26 cellular contexts compared by ENCODE assay signal in genomic region chr1:27380223-27380622, GRCh38. TPM values are rescaled to one million over a fixed set of nuclear protein-coding genes. Genes with fewer than 3 reads are reported as not detected.
"Had no signal": no experiment of that assay in that cellular context is flagged by ENCODE, and none has a peak within 500 bp of the region (broad histone marks: within the 10 kb centered on the region; RNA-seq: fewer than 3 reads in every experiment).

No MANE protein-coding gene starts in this region.

- H3K36me3 ChIP-seq: gastroesophageal sphincter, heart left ventricle, left lung, thoracic aorta had no signal

- H3K9me3 Mint-ChIP-seq: activated CD4-positive, alpha-beta memory T cell treated with anti-CD3 and anti-CD28 coated beads, Interleukin-2, amount 10 ng/mL, durations not matched to agents 7 days and 5 days; activated naive CD8-positive, alpha-beta T cell treated with anti-CD3 and anti-CD28 coated beads, Interleukin-2, amount 10 ng/mL, durations not matched to agents 7 days and 5 days; activated T-helper 17 cell treated with anti-CD3 and anti-CD28 coated beads, Interleukin-2, amount 50 U/mL, for 72 hours; effector memory CD8-positive, alpha-beta T cell; nephron progenitor cell; T-cell; WTC11 had no signal

- H3K36me3 Mint-ChIP-seq: activated CD8-positive, alpha-beta memory T cell treated with anti-CD3 and anti-CD28 coated beads, Interleukin-2, amount 10 ng/mL, durations not matched to agents 7 days and 5 days; activated naive CD8-positive, alpha-beta T cell treated with anti-CD3 and anti-CD28 coated beads, Interleukin-2, amount 10 ng/mL, durations not matched to agents 7 days and 5 days; T-cell; WTC11 had no signal

- DNase-seq: activated CD4-positive, alpha-beta memory T cell treated with anti-CD3 and anti-CD28 coated beads, Interleukin-2, amount 10 ng/mL, durations not matched to agents 7 days and 5 days; activated CD4-positive, alpha-beta T cell treated with anti-CD3 and anti-CD28 coated beads for 4 hours; activated CD8-positive, alpha-beta memory T cell treated with anti-CD3 and anti-CD28 coated beads, Interleukin-2, amount 10 ng/mL, durations not matched to agents 7 days and 5 days; activated naive CD4-positive, alpha-beta T cell; activated naive CD8-positive, alpha-beta T cell treated with anti-CD3 and anti-CD28 coated beads, Interleukin-2, amount 10 ng/mL, durations not matched to agents 7 days and 5 days; activated T-cell treated with anti-CD3 and anti-CD28 coated beads, Interleukin-2, amount 50 U/mL, for 1 hour; body of pancreas; caudate nucleus; effector memory CD8-positive, alpha-beta T cell; kidney; left lung; nephron progenitor cell; occipital lobe; stimulated activated CD4-positive, alpha-beta T cell treated with anti-CD3 and anti-CD28 coated beads, Interleukin-4, amount 100 ng/mL, for 1 hour; T-cell had no signal

- H3K27me3 Mint-ChIP-seq: activated T-helper 17 cell treated with anti-CD3 and anti-CD28 coated beads, Interleukin-2, amount 50 U/mL, for 72 hours had no signal

- H3K27ac Mint-ChIP-seq: activated CD4-positive, alpha-beta memory T cell treated with anti-CD3 and anti-CD28 coated beads, Interleukin-2, amount 10 ng/mL, durations not matched to agents 7 days and 5 days; activated CD8-positive, alpha-beta memory T cell treated with anti-CD3 and anti-CD28 coated beads, Interleukin-2, amount 10 ng/mL, durations not matched to agents 7 days and 5 days; activated naive CD8-positive, alpha-beta T cell treated with anti-CD3 and anti-CD28 coated beads, Interleukin-2, amount 10 ng/mL, durations not matched to agents 7 days and 5 days; effector memory CD8-positive, alpha-beta T cell; nephron progenitor cell; T-cell; WTC11 had no signal

- H3K27ac ChIP-seq: body of pancreas, gastroesophageal sphincter, heart left ventricle, left lung, thoracic aorta had no signal

- H3K4me3 Mint-ChIP-seq: activated CD4-positive, alpha-beta memory T cell treated with anti-CD3 and anti-CD28 coated beads, Interleukin-2, amount 10 ng/mL, durations not matched to agents 7 days and 5 days; activated CD8-positive, alpha-beta memory T cell treated with anti-CD3 and anti-CD28 coated beads, Interleukin-2, amount 10 ng/mL, durations not matched to agents 7 days and 5 days; activated naive CD8-positive, alpha-beta T cell treated with anti-CD3 and anti-CD28 coated beads, Interleukin-2, amount 10 ng/mL, durations not matched to agents 7 days and 5 days; activated T-helper 17 cell treated with anti-CD3 and anti-CD28 coated beads, Interleukin-2, amount 50 U/mL, for 72 hours; effector memory CD8-positive, alpha-beta T cell; nephron progenitor cell; T-cell; WTC11 had no signal

- H3K27me3 ChIP-seq: body of pancreas had no signal

- H3K4me3 ChIP-seq: body of pancreas, gastroesophageal sphincter, heart left ventricle, left lung, smooth muscle cell, thoracic aorta had no signal

- H3K9me3 ChIP-seq: body of pancreas, gastroesophageal sphincter, heart left ventricle, left lung, thoracic aorta had no signal

- H3K4me1 Mint-ChIP-seq: activated CD4-positive, alpha-beta memory T cell treated with anti-CD3 and anti-CD28 coated beads, Interleukin-2, amount 10 ng/mL, durations not matched to agents 7 days and 5 days; activated CD8-positive, alpha-beta memory T cell treated with anti-CD3 and anti-CD28 coated beads, Interleukin-2, amount 10 ng/mL, durations not matched to agents 7 days and 5 days; activated T-helper 17 cell treated with anti-CD3 and anti-CD28 coated beads, Interleukin-2, amount 50 U/mL, for 72 hours had no signal

- ATAC-seq: activated CD8-positive, alpha-beta memory T cell treated with anti-CD3 and anti-CD28 coated beads, Interleukin-2, amount 10 ng/mL, durations not matched to agents 7 days and 5 days; activated T-helper 17 cell treated with anti-CD3 and anti-CD28 coated beads, Interleukin-2, amount 50 U/mL, for 72 hours; body of pancreas; effector memory CD8-positive, alpha-beta T cell; gastroesophageal sphincter; T-cell; WTC11 had no signal

RNA-seq across cellular contexts. Expression of gene CD164L2, which starts 2.9 kb away (rescaled TPM):
- total RNA-seq: activated CD4-positive, alpha-beta memory T cell treated with anti-CD3 and anti-CD28 coated beads, Interleukin-2, amount 10 ng/mL, durations not matched to agents 7 days and 5 days; activated CD8-positive, alpha-beta memory T cell treated with anti-CD3 and anti-CD28 coated beads, Interleukin-2, amount 10 ng/mL, durations not matched to agents 7 days and 5 days; activated naive CD8-positive, alpha-beta T cell treated with anti-CD3 and anti-CD28 coated beads, Interleukin-2, amount 10 ng/mL, durations not matched to agents 7 days and 5 days; activated T-helper 17 cell treated with anti-CD3 and anti-CD28 coated beads, Interleukin-2, amount 50 U/mL, for 72 hours; dermis microvascular lymphatic vessel endothelial cell; gastroesophageal sphincter; heart left ventricle; lung microvascular endothelial cell; myocyte; occipital lobe; posterior vena cava; T-cell; thoracic aorta; ureter had no signal

RNA-seq across cellular contexts. Expression of gene FCN3, which starts 5.6 kb away (rescaled TPM):
- total RNA-seq: activated CD4-positive, alpha-beta memory T cell treated with anti-CD3 and anti-CD28 coated beads, Interleukin-2, amount 10 ng/mL, durations not matched to agents 7 days and 5 days; activated CD8-positive, alpha-beta memory T cell treated with anti-CD3 and anti-CD28 coated beads, Interleukin-2, amount 10 ng/mL, durations not matched to agents 7 days and 5 days; activated naive CD8-positive, alpha-beta T cell treated with anti-CD3 and anti-CD28 coated beads, Interleukin-2, amount 10 ng/mL, durations not matched to agents 7 days and 5 days; activated T-helper 17 cell treated with anti-CD3 and anti-CD28 coated beads, Interleukin-2, amount 50 U/mL, for 72 hours; dermis microvascular lymphatic vessel endothelial cell; lung microvascular endothelial cell; myocyte; occipital lobe; smooth muscle cell had no signal

RNA-seq across cellular contexts. Expression of gene GPR3, which starts 12.2 kb away (rescaled TPM):
- total RNA-seq: body of pancreas, occipital lobe, thoracic aorta had no signal

RNA-seq across cellular contexts. Expression of gene SYTL1, which starts 38.4 kb away (rescaled TPM):
- total RNA-seq: lung microvascular endothelial cell, myocyte, occipital lobe had no signal
